ENCODE assay signal across 15 cellular contexts in genomic region chr14:74838141-74838540, GRCh38. TPM values are rescaled to one million over a fixed set of nuclear protein-coding genes. Genes with fewer than 3 reads are reported as not detected.
DNase-seq lines count a peak whose midpoint lies in the region; ATAC-seq, FAIRE-seq and TF ChIP-seq lines count a peak whose summit lies in the region.
"Had no signal": no experiment of that assay in that cellular context is flagged by ENCODE, and none has a peak within 500 bp of the region (broad histone marks: within the 10 kb centered on the region; RNA-seq: fewer than 3 reads in every experiment).

No MANE protein-coding gene starts in this region.

- H3K4me3 Mint-ChIP-seq in effector memory CD8-positive, alpha-beta T cell, result peak overlapping the region; percentile 66 to 73

- H3K9me3 ChIP-seq in OCI-LY7 (ENCODE audit: low read length) (no peaks in the 10 kb centered on the region), small intestine (ENCODE audit: control insufficient read depth, low read depth) (no peaks in the 10 kb centered on the region)

- H3K79me2 ChIP-seq in OCI-LY7 (ENCODE audit: insufficient read depth, low read depth, low read length), result no peaks in the 10 kb centered on the region

- no peaks in the 10 kb centered on the region for H3K9me3 Mint-ChIP-seq in effector memory CD8-positive, alpha-beta T cell

- CTCF ChIA-PET in OCI-LY7 (lab: Charles Lee; ENCODE audit: unreplicated experiment), result interaction anchor here (0.6 kb wide), 1 partner anchor 20 kb away, joined by 4 read pairs; no protein-coding TSS in a partner anchor

- H3K9me2 ChIP-seq in OCI-LY7 (ENCODE audit: insufficient read depth, low read length), result no peaks in the 10 kb centered on the region

- intact Hi-C loops in OCI-LY7 (cut with micrococcal nuclease; ENCODE audit: unreplicated experiment), result loop anchor here (5.0 to 10.0 kb wide), 2 partner anchors 231 to 493 kb away; partner anchors contain the start of gene VRTN

- DNase-seq in EH (ENCODE audit: low read depth), result peak; percentile 20
- no peak for DNase-seq in OCI-LY7 (ENCODE audit: low spot score)
- no peak for DNase-seq in effector memory CD8-positive, alpha-beta T cell
- DNase-seq in small intestine, result peak; percentile 15
- no peak for DNase-seq in HuH-7.5 (ENCODE audit: low spot score)
- no peak for DNase-seq in HPDE6-E6E7 (ENCODE audit: extremely low spot score)
- DNase-seq: DMS79, foreskin melanocyte, NCI-H1092, NCI-H774 had no signal

- FAIRE-seq in small intestine (lab: Jason Lieb, UNC), result no peak

- no peaks in the 10 kb centered on the region for H3K36me3 Mint-ChIP-seq in effector memory CD8-positive, alpha-beta T cell (ENCODE audit: insufficient read depth)

- POLR2A ChIA-PET in OCI-LY7 (lab: Charles Lee), result interaction anchor here (0.9 to 1.1 kb wide), 2 partner anchors 23 to 154 kb away, joined by 3 read pairs; no protein-coding TSS in a partner anchor

- peaks cover 35% of the 10 kb centered on the region for H3K4me1 ChIP-seq in OCI-LY7 (ENCODE audit: insufficient read depth, low read length, poor library complexity, severe bottlenecking)
- H3K4me1 ChIP-seq in small intestine (ENCODE audit: control insufficient read depth in 2 of 2, insufficient read depth in 1 of 2, low read depth in 1 of 2, low read length in 1 of 2), result no peaks in the 10 kb centered on the region

- no peaks in the 10 kb centered on the region for H3K27me3 Mint-ChIP-seq in effector memory CD8-positive, alpha-beta T cell

- H3K4me2 ChIP-seq in OCI-LY7 (ENCODE audit: low read length), result 0 out of 2 replicates have a peak overlapping the region, but pooled peaks have one; percentile 1

- WGBS in small intestine, 3 donors, result 27 to 74% (median 51%) methylated on average over 2 of the region's 2 CpGs

- ATAC-seq in effector memory CD8-positive, alpha-beta T cell (replicated peaks), result peak; percentile 81
- no peak for ATAC-seq in HG02884 (IDR thresholded peaks at IDR 0.05; ENCODE audit: unreplicated experiment)

- H4K20me1 ChIP-seq in OCI-LY7 (ENCODE audit: insufficient read depth, low read length), result 0 out of 2 replicates have a peak, but pooled peaks cover 8% of the 10 kb centered on the region

- no TSS peak for BruUV-seq in OCI-LY7 (replicated peaks; lab: Mats Ljungman, UMichigan)

- peaks cover 29 to 43% of the 10 kb centered on the region in 2 donors for H3K4me1 Mint-ChIP-seq in effector memory CD8-positive, alpha-beta T cell (ENCODE audit: low read depth in 2 of 2)

- TF ChIP-seq CTCF in OCI-LY7 (conservative IDR thresholded peaks at IDR 0.05; ENCODE audit: low read length), result no peak

- H2AFZ ChIP-seq in OCI-LY7 (ENCODE audit: low read length), result no peak overlapping the region

- peaks cover 54% of the 10 kb centered on the region for H3K36me3 ChIP-seq in OCI-LY7 (ENCODE audit: insufficient read depth, low read length)
- peaks cover 0 to 2% of the 10 kb centered on the region in 2 donors for H3K36me3 ChIP-seq in small intestine (ENCODE audit: control insufficient read depth in 2 of 2, insufficient read depth in 2 of 2, low read length in 2 of 2)

- H3K4me3 ChIP-seq in OCI-LY7 (ENCODE audit: low read depth, low read length, poor library complexity, severe bottlenecking) (no peak overlapping the region), small intestine (ENCODE audit: low read depth in 1 of 2, low read length in 2 of 2) (no peak overlapping the region)

- peak overlapping the region; percentile 92 to 97 for H3K27ac Mint-ChIP-seq in effector memory CD8-positive, alpha-beta T cell

- no peaks in the 10 kb centered on the region for H3K27me3 ChIP-seq in small intestine (ENCODE audit: control insufficient read depth in 2 of 2, insufficient read depth in 2 of 2, low read length in 2 of 2)

- no peak overlapping the region for H3K27ac ChIP-seq in OCI-LY7 (ENCODE audit: low read depth, low read length, poor library complexity, severe bottlenecking)
- no peak overlapping the region for H3K27ac ChIP-seq in small intestine (ENCODE audit: low read depth in 1 of 2, low read length in 1 of 2)
- H3K27ac ChIP-seq: HL-60 had no signal

RNA-seq across cellular contexts. Expression of gene PROX2, which starts 37.8 kb away (rescaled TPM):
- 0.35 and 0.51 TPM in 2 replicates for total RNA-seq in OCI-LY7 (2014; rRNA removed; shearing (Covaris generic))
- total RNA-seq in OCI-LY7 (2022), result 0.74 and 0.76 TPM in 2 replicates
- not detected for polyA plus RNA-seq in small intestine
- total RNA-seq: chondrocyte, pulmonary artery endothelial cell, urinary bladder had no signal
- polyA plus RNA-seq: urinary bladder had no signal

RNA-seq across cellular contexts. Expression of gene DLST, which starts 43.6 kb away (rescaled TPM):
- total RNA-seq in OCI-LY7 (2014; rRNA removed; shearing (Covaris generic)), result 70.2 and 74.4 TPM in 2 replicates
- total RNA-seq in OCI-LY7 (2022), result 95.1 and 95.7 TPM in 2 replicates
- 100 to 1,000 TPM in 2 of 3 donors, 10 to 100 TPM in 1; 95.2 to 110 (median 101) TPM for polyA plus RNA-seq in small intestine

Comparison
In these comparisons a context has a peak if more than half of its experiments do, and no peak if none do; other contexts are left out.
1. DNase-seq: peak in EH (single experiment) and small intestine (single experiment); none in OCI-LY7 (single experiment), effector memory CD8-positive, alpha-beta T cell (0 of 3), HuH-7.5 (single experiment) and HPDE6-E6E7 (single experiment).